Comparison of ENCODE assay signal across 8 cellular contexts in the genomic region with DNA sequence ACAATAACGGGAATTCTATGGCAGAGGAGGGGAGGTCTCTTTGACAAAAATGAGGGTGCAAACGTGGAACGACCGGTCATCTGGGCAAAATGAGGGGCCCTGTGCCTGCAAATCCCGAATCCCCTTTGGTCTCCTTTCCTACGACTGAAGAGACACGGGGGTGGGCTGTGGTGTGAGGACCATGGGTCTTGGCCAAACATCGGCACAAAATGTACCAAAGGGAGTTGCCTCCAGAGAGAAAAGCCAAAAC. TPM values are rescaled to one million over a fixed set of nuclear protein-coding genes. Genes with fewer than 3 reads are reported as not detected.
DNase-seq lines count a peak whose midpoint lies in the region; ATAC-seq and TF ChIP-seq lines count a peak whose summit lies in the region.

No MANE protein-coding gene starts in this region.

- CTCF ChIA-PET in Calu3 (lab: Charles Lee) = no interaction called here

- H3K36me3 ChIP-seq in mucosa of stomach (ENCODE audit: control insufficient read depth, insufficient read depth, low read length) = no peaks in the 10 kb centered on the region

- H3K4me3 Mint-ChIP-seq in Calu3 (ENCODE audit: low read depth, unreplicated experiment) = peak overlapping the region; percentile 93

- peak overlapping the region; percentile 87 for H3K9ac ChIP-seq in mucosa of stomach (ENCODE audit: low read length)

- H3K9me3 ChIP-seq in mucosa of stomach (ENCODE audit: control insufficient read depth, low read length) = no peaks in the 10 kb centered on the region

- in situ Hi-C loops in KBM-7 (cut with MboI; ENCODE audit: low pct_unique_long_range_greater_than_20kb, low sequenced_read_pairs) = no loop called here

- H3K4me3 ChIP-seq in mucosa of stomach (ENCODE audit: low read length) = peak overlapping the region; percentile 66

- peak overlapping the region; percentile 96 for H3K27ac ChIP-seq in caudate nucleus (ENCODE audit: low read depth, low read length)

- DNase-seq in Calu3 = no peak
- DNase-seq in KBM-7 = peak; percentile 70
- peak in 18 of 61 donors; percentile 33 to 89 (median 69) for DNase-seq in caudate nucleus (lab: John Stamatoyannopoulos, UW)
- DNase-seq in NCI-H1105 (lab: John Stamatoyannopoulos, UW) = no peak
- no peak for DNase-seq in NCI-H187 treated with DMSO at 0.1 percent for 48 hours (lab: John Stamatoyannopoulos, UW)
- DNase-seq in NCI-H774 (lab: John Stamatoyannopoulos, UW) = no peak

- no TSS peak for BruUV-seq in Calu3 (replicated peaks; lab: Mats Ljungman, UMichigan)

- intact Hi-C loops in Calu3 (cut with micrococcal nuclease; ENCODE audit: unreplicated experiment) = loop anchor here (5.0 to 10.0 kb wide), 3 partner anchors 59 to 238 kb away; no protein-coding TSS in a partner anchor

- H3K4me1 ChIP-seq in mucosa of stomach (ENCODE audit: control insufficient read depth, insufficient read depth, low read length) = peaks cover 22% of the 10 kb centered on the region

- H3K27ac Mint-ChIP-seq in Calu3 (ENCODE audit: unreplicated experiment) = peak overlapping the region; percentile 94

- H3K27me3 ChIP-seq in mucosa of stomach (ENCODE audit: control insufficient read depth, insufficient read depth, low read length) = no peaks in the 10 kb centered on the region

- ATAC-seq in GM21360 (IDR thresholded peaks at IDR 0.05; ENCODE audit: unreplicated experiment) = no peak

- H3K27me3 Mint-ChIP-seq in Calu3 (ENCODE audit: unreplicated experiment) = no peaks in the 10 kb centered on the region

- H3K4me1 Mint-ChIP-seq in Calu3 (ENCODE audit: low read depth, unreplicated experiment) = peaks cover 9% of the 10 kb centered on the region

- H3K36me3 Mint-ChIP-seq in Calu3 (ENCODE audit: insufficient read depth, unreplicated experiment) = peaks cover 31% of the 10 kb centered on the region

- TF ChIP-seq CTCF in Calu3 (IDR thresholded peaks at IDR 0.05; ENCODE audit: unreplicated experiment) = no peak

- peaks cover 2% of the 10 kb centered on the region for H3K9me3 Mint-ChIP-seq in Calu3 (ENCODE audit: low read depth, unreplicated experiment)

RNA-seq across cellular contexts. Expression of a gene that starts 0.5 kb away (rescaled TPM):
- total RNA-seq in Calu3 (2022) = 36.0 and 40.3 TPM in 2 replicates
